In the genomic region with DNA sequence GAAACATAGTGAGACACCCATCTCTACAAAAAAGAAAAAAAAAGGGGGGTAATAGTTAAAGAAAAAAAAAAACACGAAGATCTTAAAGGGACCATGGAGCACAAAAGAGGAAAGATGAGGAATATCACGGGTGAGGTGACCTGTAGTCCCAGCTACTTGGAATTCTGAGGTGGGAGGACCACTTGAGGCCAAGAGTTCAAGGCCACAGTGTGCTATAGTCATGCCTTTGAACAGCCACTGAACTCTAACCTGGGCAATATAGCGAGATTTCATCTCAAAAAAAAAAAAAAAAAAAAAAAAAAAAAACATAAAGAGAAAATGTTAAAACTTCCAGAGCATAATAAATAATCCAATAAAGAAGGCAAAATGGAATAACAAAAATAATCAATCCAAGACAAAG, we compare ENCODE assay signal across 12 cellular contexts. TPM values are rescaled to one million over a fixed set of nuclear protein-coding genes. Genes with fewer than 3 reads are reported as not detected.
"Had no signal": no experiment of that assay in that cellular context is flagged by ENCODE, and none has a peak within 500 bp of the region (broad histone marks: within the 10 kb centered on the region; RNA-seq: fewer than 3 reads in every experiment).

No MANE protein-coding gene starts in this region.

- FAIRE-seq: H1, H54 had no signal

- H3K27ac ChIP-seq: GM23248 had no signal

- ATAC-seq: GM23338, HCT116 had no signal

- H3K9ac ChIP-seq: GM23248 had no signal

- H3K36me3 ChIP-seq: HAP-1 had no signal

- H2AFZ ChIP-seq: GM23248, GM23338 had no signal

- H3K9me3 ChIP-seq: HAP-1 had no signal

- H3K4me2 ChIP-seq: GM23338 had no signal

- H3K4me3 ChIP-seq: GM23248, GM23338, HAP-1 had no signal

- DNase-seq: GM23248, GOT3, H7, H9, HCEC 1CT, HFFc6 had no signal

RNA-seq across cellular contexts. Expression of gene AKR1D1, which starts 23.6 kb away (rescaled TPM):
- total RNA-seq: GM23248, H1, H4, H7 had no signal
- polyA plus RNA-seq: GM23248, GM23338, H1 had no signal
